Comparison of ENCODE assay signal across 16 cellular contexts in genomic region chr22:38485783-38486182, GRCh38. TPM values are rescaled to one million over a fixed set of nuclear protein-coding genes. Genes with fewer than 3 reads are reported as not detected.
DNase-seq lines count a peak whose midpoint lies in the region; ATAC-seq, FAIRE-seq and TF ChIP-seq lines count a peak whose summit lies in the region.
"Had no signal": no experiment of that assay in that cellular context is flagged by ENCODE, and none has a peak within 500 bp of the region (broad histone marks: within the 10 kb centered on the region; RNA-seq: fewer than 3 reads in every experiment).

No MANE protein-coding gene starts in this region.

- peaks cover 96% of the 10 kb centered on the region for H3K36me3 ChIP-seq in DND-41 (ENCODE audit: insufficient read depth, low read length)
- peaks cover 78% of the 10 kb centered on the region for H3K36me3 ChIP-seq in GM23338 (ENCODE audit: insufficient read depth)
- peaks cover 42 to 56% of the 10 kb centered on the region in 2 donors for H3K36me3 ChIP-seq in small intestine (ENCODE audit: control insufficient read depth in 2 of 2, insufficient read depth in 2 of 2, low read length in 2 of 2)

- no peak for TF ChIP-seq CTCF in DND-41 (IDR thresholded peaks at IDR 0.05; ENCODE audit: borderline replicate concordance, extremely low read depth, low read length, poor library complexity, severe bottlenecking)
- TF ChIP-seq CTCF in GM23338 (conservative IDR thresholded peaks at IDR 0.05; ENCODE audit: low read depth in 2 of 2) = no peak
- TF ChIP-seq CTCF in natural killer cell (IDR thresholded peaks at IDR 0.05) = no peak

- WGBS in small intestine, 3 donors = 73 to 91% (median 75%) methylated on average over 4 to 5 of the region's 5 CpGs

- H3K27me3 Mint-ChIP-seq in GM23338 (ENCODE audit: insufficient read depth, low read depth, poor library complexity) = peaks cover 5% of the 10 kb centered on the region
- no peaks in the 10 kb centered on the region for H3K27me3 Mint-ChIP-seq in effector memory CD8-positive, alpha-beta T cell
- no peaks in the 10 kb centered on the region for H3K27me3 Mint-ChIP-seq in natural killer cell (ENCODE audit: low read depth in 2 of 2)
- H3K27me3 Mint-ChIP-seq: activated naive CD8-positive, alpha-beta T cell treated with anti-CD3 and anti-CD28 coated beads, Interleukin-2, amount 10 ng/mL, durations not matched to agents 7 days and 5 days had no signal

- no peaks in the 10 kb centered on the region for H3K4me1 ChIP-seq in DND-41 (ENCODE audit: insufficient read depth, low read length)
- peaks cover 7% of the 10 kb centered on the region for H3K4me1 ChIP-seq in GM23338 (ENCODE audit: insufficient read depth)
- H3K4me1 ChIP-seq in small intestine (ENCODE audit: control insufficient read depth in 2 of 2, insufficient read depth in 1 of 2, low read depth in 1 of 2, low read length in 1 of 2) = no peaks in the 10 kb centered on the region
- H3K4me1 ChIP-seq: BLaER1, thyroid gland had no signal

- H3K79me2 ChIP-seq in DND-41 (ENCODE audit: insufficient read depth, low read length) (peaks cover 12% of the 10 kb centered on the region), GM23338 (replicated peaks; ENCODE audit: insufficient read depth) (peaks cover 15% of the 10 kb centered on the region; the same call in 1 of the 2 replicates)

- no peaks in the 10 kb centered on the region for H3K27me3 ChIP-seq in DND-41 (ENCODE audit: insufficient read depth, low read length, poor library complexity)
- H3K27me3 ChIP-seq in GM23338 (ENCODE audit: insufficient read depth) = no peaks in the 10 kb centered on the region
- no peaks in the 10 kb centered on the region for H3K27me3 ChIP-seq in small intestine (ENCODE audit: control insufficient read depth in 2 of 2, insufficient read depth in 2 of 2, low read length in 2 of 2)
- H3K27me3 ChIP-seq: BLaER1, SJSA1, thyroid gland had no signal

- H3K4me2 ChIP-seq in DND-41 (ENCODE audit: insufficient read depth, low read length) (no peak overlapping the region), GM23338 (no peak overlapping the region)
- H3K4me2 ChIP-seq: BLaER1 had no signal

- H4K20me1 ChIP-seq in DND-41 (ENCODE audit: insufficient read depth, low read length) (peaks cover 40% of the 10 kb centered on the region), GM23338 (replicated peaks; ENCODE audit: insufficient read depth) (peaks cover 23% of the 10 kb centered on the region)

- no peak overlapping the region for H3K4me3 ChIP-seq in DND-41 (ENCODE audit: low read depth in 1 of 2, low read length in 2 of 2)
- no peak overlapping the region for H3K4me3 ChIP-seq in GM23338
- no peak overlapping the region for H3K4me3 ChIP-seq in small intestine (ENCODE audit: low read depth in 1 of 2, low read length in 2 of 2)
- H3K4me3 ChIP-seq: BLaER1, SJSA1, thyroid gland had no signal

- H3K4me1 Mint-ChIP-seq in GM23338 (peaks cover 28% of the 10 kb centered on the region), natural killer cell (peaks cover 36 to 44% of the 10 kb centered on the region in 2 donors)
- peaks cover 11 to 38% of the 10 kb centered on the region in 2 donors for H3K4me1 Mint-ChIP-seq in effector memory CD8-positive, alpha-beta T cell (ENCODE audit: low read depth in 2 of 2)

- H3K9me2 ChIP-seq in GM23338 (ENCODE audit: insufficient read depth) = no peaks in the 10 kb centered on the region

- no peak overlapping the region for H2AFZ ChIP-seq in DND-41 (ENCODE audit: low read depth, low read length)
- H2AFZ ChIP-seq in GM23338 = no peak overlapping the region

- H3K27ac Mint-ChIP-seq in GM23338 (no peak overlapping the region), natural killer cell (peak overlapping the region; percentile 36 to 41)
- peak overlapping the region in 1 of 2 donors; percentile 16 for H3K27ac Mint-ChIP-seq in effector memory CD8-positive, alpha-beta T cell
- H3K27ac Mint-ChIP-seq: activated naive CD8-positive, alpha-beta T cell treated with anti-CD3 and anti-CD28 coated beads, Interleukin-2, amount 10 ng/mL, durations not matched to agents 7 days and 5 days had no signal

- intact Hi-C loops in natural killer cell (cut with micrococcal nuclease) = no loop called here

- H3K9me3 ChIP-seq in DND-41 (ENCODE audit: insufficient read depth, low read length, severe bottlenecking) (no peaks in the 10 kb centered on the region), small intestine (ENCODE audit: control insufficient read depth, low read depth) (no peaks in the 10 kb centered on the region)
- H3K9me3 ChIP-seq: BLaER1, SJSA1, thyroid gland had no signal

- H3K27ac ChIP-seq in DND-41 (ENCODE audit: low read length) (no peak overlapping the region), GM23338 (ENCODE audit: low read depth) (no peak overlapping the region), small intestine (ENCODE audit: low read depth in 1 of 2, low read length in 1 of 2) (no peak overlapping the region)
- H3K27ac ChIP-seq: BLaER1, SJSA1, thyroid gland had no signal

- no peak overlapping the region for H3K9ac ChIP-seq in DND-41 (ENCODE audit: low read depth, low read length)
- H3K9ac ChIP-seq: BLaER1 had no signal

- FAIRE-seq in small intestine (lab: Jason Lieb, UNC) = no peak

- H3K36me3 Mint-ChIP-seq in GM23338 (ENCODE audit: low read depth) (peaks cover 98% of the 10 kb centered on the region), natural killer cell (peaks cover 29% of the 10 kb centered on the region)
- peaks cover 95% of the 10 kb centered on the region for H3K36me3 Mint-ChIP-seq in effector memory CD8-positive, alpha-beta T cell (ENCODE audit: insufficient read depth)

- DNase-seq in DND-41 (no peak), GM23338 (ENCODE audit: low spot score) (no peak), natural killer cell (no peak), retina (no peak), small intestine (no peak)
- DNase-seq in effector memory CD8-positive, alpha-beta T cell = no peak
- DNase-seq: activated naive CD8-positive, alpha-beta T cell treated with anti-CD3 and anti-CD28 coated beads, Interleukin-2, amount 10 ng/mL, durations not matched to agents 7 days and 5 days; DMS79 treated with DMSO at 0.1 percent for 48 hours; NCI-H2107; NK-92 treated with Interleukin-12 subunit alpha and Interleukin-12 subunit beta, amount 100 ng/mL, for 24 hours; thyroid gland had no signal

- peaks cover 55% of the 10 kb centered on the region for H3F3A ChIP-seq in GM23338 (replicated peaks; ENCODE audit: low read depth)

- no peak overlapping the region for H3K4me3 Mint-ChIP-seq in GM23338
- H3K4me3 Mint-ChIP-seq in effector memory CD8-positive, alpha-beta T cell = peak overlapping the region in 1 of 2 donors; percentile 5
- H3K4me3 Mint-ChIP-seq in natural killer cell = no peak overlapping the region
- H3K4me3 Mint-ChIP-seq: activated naive CD8-positive, alpha-beta T cell treated with anti-CD3 and anti-CD28 coated beads, Interleukin-2, amount 10 ng/mL, durations not matched to agents 7 days and 5 days had no signal

- H3K9me3 Mint-ChIP-seq in GM23338 = no peaks in the 10 kb centered on the region
- H3K9me3 Mint-ChIP-seq in effector memory CD8-positive, alpha-beta T cell = no peaks in the 10 kb centered on the region
- no peaks in the 10 kb centered on the region for H3K9me3 Mint-ChIP-seq in natural killer cell
- H3K9me3 Mint-ChIP-seq: activated naive CD8-positive, alpha-beta T cell treated with anti-CD3 and anti-CD28 coated beads, Interleukin-2, amount 10 ng/mL, durations not matched to agents 7 days and 5 days had no signal

- peak; percentile 33; the same call in 2 of the 3 replicates for ATAC-seq in DND-41 (ENCODE audit: insufficient read depth, low read depth)
- peak; percentile 53 for ATAC-seq in GM23338
- ATAC-seq in effector memory CD8-positive, alpha-beta T cell (replicated peaks) = peak; percentile 31
- ATAC-seq in natural killer cell = peak in 2 of 3 donors; percentile 24 to 27
- no peak for ATAC-seq in HG03039 (IDR thresholded peaks at IDR 0.05; ENCODE audit: unreplicated experiment)

TF ChIP-seq in GM23338, 12 proteins besides CTCF, POLR2A, EP300 and RAD21 (continues in another document):
- no peak for TF ChIP-seq NANOG (IDR thresholded peaks at IDR 0.05; ENCODE audit: borderline replicate concordance)
- no peak for TF ChIP-seq EZH2 (IDR thresholded peaks at IDR 0.05; ENCODE audit: low read depth, unreplicated experiment)
- TF ChIP-seq, protein P1, sequence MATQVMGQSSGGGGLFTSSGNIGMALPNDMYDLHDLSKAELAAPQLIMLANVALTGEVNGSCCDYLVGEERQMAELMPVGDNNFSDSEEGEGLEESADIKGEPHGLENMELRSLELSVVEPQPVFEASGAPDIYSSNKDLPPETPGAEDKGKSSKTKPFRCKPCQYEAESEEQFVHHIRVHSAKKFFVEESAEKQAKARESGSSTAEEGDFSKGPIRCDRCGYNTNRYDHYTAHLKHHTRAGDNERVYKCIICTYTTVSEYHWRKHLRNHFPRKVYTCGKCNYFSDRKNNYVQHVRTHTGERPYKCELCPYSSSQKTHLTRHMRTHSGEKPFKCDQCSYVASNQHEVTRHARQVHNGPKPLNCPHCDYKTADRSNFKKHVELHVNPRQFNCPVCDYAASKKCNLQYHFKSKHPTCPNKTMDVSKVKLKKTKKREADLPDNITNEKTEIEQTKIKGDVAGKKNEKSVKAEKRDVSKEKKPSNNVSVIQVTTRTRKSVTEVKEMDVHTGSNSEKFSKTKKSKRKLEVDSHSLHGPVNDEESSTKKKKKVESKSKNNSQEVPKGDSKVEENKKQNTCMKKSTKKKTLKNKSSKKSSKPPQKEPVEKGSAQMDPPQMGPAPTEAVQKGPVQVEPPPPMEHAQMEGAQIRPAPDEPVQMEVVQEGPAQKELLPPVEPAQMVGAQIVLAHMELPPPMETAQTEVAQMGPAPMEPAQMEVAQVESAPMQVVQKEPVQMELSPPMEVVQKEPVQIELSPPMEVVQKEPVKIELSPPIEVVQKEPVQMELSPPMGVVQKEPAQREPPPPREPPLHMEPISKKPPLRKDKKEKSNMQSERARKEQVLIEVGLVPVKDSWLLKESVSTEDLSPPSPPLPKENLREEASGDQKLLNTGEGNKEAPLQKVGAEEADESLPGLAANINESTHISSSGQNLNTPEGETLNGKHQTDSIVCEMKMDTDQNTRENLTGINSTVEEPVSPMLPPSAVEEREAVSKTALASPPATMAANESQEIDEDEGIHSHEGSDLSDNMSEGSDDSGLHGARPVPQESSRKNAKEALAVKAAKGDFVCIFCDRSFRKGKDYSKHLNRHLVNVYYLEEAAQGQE (IDR thresholded peaks at IDR 0.05; ENCODE audit: unreplicated experiment) = no peak

RNA-seq across cellular contexts. Expression of gene KDELR3, which starts 17.9 kb away (rescaled TPM):
- total RNA-seq in GM23338 (2014; rRNA removed; shearing (Covaris generic)) = 5.6 and 11.1 TPM in 2 replicates
- polyA plus RNA-seq in GM23338 (2016; fragmentation: Nextera tagmentation; extraction: Ambion mirVana) = 5.7 and 7.8 TPM in 2 replicates
- under 1 TPM in 1 of 3 donors, not detected in 2; 0.25 TPM for total RNA-seq in natural killer cell
- polyA plus RNA-seq in small intestine = 10 to 100 TPM in 1 of 3 donors, 1 to 10 TPM in 2; 6.5 to 12.3 (median 9.2) TPM

RNA-seq across cellular contexts. Expression of gene DDX17, which starts 20.3 kb away (rescaled TPM):
- total RNA-seq in GM23338 (2014; rRNA removed; shearing (Covaris generic)) = 452 and 603 TPM in 2 replicates
- 88.0 and 91.0 TPM in 2 replicates for polyA plus RNA-seq in GM23338 (2016; fragmentation: Nextera tagmentation; extraction: Ambion mirVana)
- 100 to 1,000 TPM; 571 to 752 (median 578) TPM for total RNA-seq in natural killer cell
- polyA plus RNA-seq in small intestine = 100 to 1,000 TPM in 2 of 3 donors, 10 to 100 TPM in 1; 72.4 to 104 (median 104) TPM

RNA-seq across cellular contexts. Expression of gene KCNJ4, which starts 30.8 kb away (rescaled TPM):
- total RNA-seq in GM23338 (2014; rRNA removed; shearing (Covaris generic)) = 1.3 TPM in 2 replicates
- polyA plus RNA-seq in GM23338 (2016; fragmentation: Nextera tagmentation; extraction: Ambion mirVana) (0.23 and 0.28 TPM in 2 replicates), small intestine (under 1 TPM in 1 of 3 donors, not detected in 2; 0.06 TPM)
- not detected for total RNA-seq in natural killer cell
- total RNA-seq: activated naive CD8-positive, alpha-beta T cell treated with anti-CD3 and anti-CD28 coated beads, Interleukin-2, amount 10 ng/mL, durations not matched to agents 7 days and 5 days; mucosa of gallbladder; pulmonary artery endothelial cell; SJSA1; thyroid gland had no signal
